Comparison of ENCODE assay signal across 11 cellular contexts in genomic region chr12:116399055-116399454, GRCh38.
"Had no signal": no experiment of that assay in that cellular context is flagged by ENCODE, and none has a peak within 500 bp of the region (broad histone marks: within the 10 kb centered on the region; RNA-seq: fewer than 3 reads in every experiment).

No MANE protein-coding gene starts in this region.

- H3K36me3 ChIP-seq: HAP-1 had no signal

- H3K4me3 ChIP-seq: GM23248, GM23338, HAP-1 had no signal

- H3K9ac ChIP-seq: GM23248 had no signal

- DNase-seq: GM23248, GOT3, H7, H9, HCEC 1CT, HFFc6 had no signal

- H3K4me2 ChIP-seq: GM23338 had no signal

- H3K4me1 ChIP-seq: HAP-1 had no signal

- FAIRE-seq: H1, H54 had no signal

- H3K27ac ChIP-seq: GM23248 had no signal

- H2AFZ ChIP-seq: GM23248, GM23338 had no signal

- ATAC-seq: GM23338, HCT116 had no signal
